ENCODE assay signal across 8 cellular contexts in genomic region chr22:38570841-38571364, GRCh38. TPM values are rescaled to one million over a fixed set of nuclear protein-coding genes. Genes with fewer than 3 reads are reported as not detected.
DNase-seq lines count a peak whose midpoint lies in the region; ATAC-seq and TF ChIP-seq lines count a peak whose summit lies in the region.

No MANE protein-coding gene starts in this region.

- H3K4me3 ChIP-seq in Peyer's patch, result peak overlapping the region; percentile 57 to 67 (median 62)
- peak overlapping the region; percentile 54 for H3K4me3 ChIP-seq in cardiac muscle cell
- peak overlapping the region; percentile 27 to 51 for H3K4me3 ChIP-seq in aorta (ENCODE audit: low read length in 2 of 2)

- 0 to 1% methylated on average over 12 of the region's 12 CpGs for WGBS in aorta, 2 donors

- intact Hi-C loops in aorta (cut with DNase I), result loop anchor here (1.0 to 5.0 kb wide), 4 partner anchors 65 to 514 kb away; partner anchors contain the start of genes PICK1 (in 2 of the 2) and DDX17 (in 1 of the 2)

- H3K4me1 ChIP-seq in Peyer's patch (peaks cover 0 to 15% (median 7%) of the 10 kb centered on the region in 4 donors), cardiac muscle cell (ENCODE audit: low read depth) (peaks cover 13% of the 10 kb centered on the region), aorta (ENCODE audit: control insufficient read depth in 1 of 2, insufficient read depth in 2 of 2, low read length in 2 of 2) (no peaks in the 10 kb centered on the region)

- H3K9me3 Mint-ChIP-seq in activated naive CD4-positive, alpha-beta T cell treated with anti-CD3 and anti-CD28 coated beads, Interleukin-2, amount 50 U/mL, for 72 hours, result no peaks in the 10 kb centered on the region

- H3K27ac ChIP-seq in Peyer's patch (peak overlapping the region in 3 of 4 donors; percentile 65 to 74 (median 73)), cardiac muscle cell (peak overlapping the region; percentile 68), aorta (ENCODE audit: low read depth in 1 of 2, low read length in 2 of 2) (peak overlapping the region; percentile 76 to 90)

- H3K36me3 ChIP-seq in Peyer's patch (no peaks in the 10 kb centered on the region), cardiac muscle cell (no peaks in the 10 kb centered on the region), aorta (ENCODE audit: control insufficient read depth in 1 of 2, insufficient read depth in 2 of 2, low read length in 1 of 2) (no peaks in the 10 kb centered on the region)

- H3K36me3 Mint-ChIP-seq in activated naive CD4-positive, alpha-beta T cell treated with anti-CD3 and anti-CD28 coated beads, Interleukin-2, amount 50 U/mL, for 72 hours, result peaks cover 5 to 19% of the 10 kb centered on the region in 2 donors

- no peak for TF ChIP-seq POLR2A in Peyer's patch (IDR thresholded peaks at IDR 0.05)

- DNase-seq in AG09319 (ENCODE audit: extremely low read depth, low read depth) (no peak), Peyer's patch (peak; percentile 42 to 57 (median 50)), cardiac muscle cell (ENCODE audit: low read depth in 1 of 2, low spot score in 1 of 2) (peak in 1 of 2 donors; percentile 62), omental fat pad (ENCODE audit: low spot score) (no peak), aorta (peak in 1 of 2 donors; percentile 87)
- DNase-seq in activated naive CD4-positive, alpha-beta T cell treated with anti-CD3 and anti-CD28 coated beads, Interleukin-2, amount 50 U/mL, for 72 hours (ENCODE audit: low spot score in 2 of 2), result peak; percentile 30 to 59

- peak overlapping the region; percentile 96 to 97 for H3K27ac Mint-ChIP-seq in activated naive CD4-positive, alpha-beta T cell treated with anti-CD3 and anti-CD28 coated beads, Interleukin-2, amount 50 U/mL, for 72 hours

- H3K9me3 ChIP-seq in Peyer's patch, result no peaks in the 10 kb centered on the region
- H3K9me3 ChIP-seq in cardiac muscle cell (ENCODE audit: low read depth), result no peaks in the 10 kb centered on the region
- H3K9me3 ChIP-seq in aorta (ENCODE audit: control insufficient read depth, low read length), result no peaks in the 10 kb centered on the region

- TF ChIP-seq CTCF in AG09319 (IDR thresholded peaks at IDR 0.05; ENCODE audit: low read depth, low read length) (peak; percentile 12), Peyer's patch (IDR thresholded peaks at IDR 0.05) (no peak), cardiac muscle cell (IDR thresholded peaks at IDR 0.05; ENCODE audit: low read depth, low read length) (peak; percentile 11), omental fat pad (IDR thresholded peaks at IDR 0.05) (no peak)

- ATAC-seq in GM21529 (IDR thresholded peaks at IDR 0.05; ENCODE audit: unreplicated experiment), result peak; percentile 18
- ATAC-seq in activated naive CD4-positive, alpha-beta T cell treated with anti-CD3 and anti-CD28 coated beads, Interleukin-2, amount 50 U/mL, for 72 hours, result peak in 1 of 2 donors; percentile 32
- peak; percentile 3 for ATAC-seq in omental fat pad (ENCODE audit: low FRiP score)
- ATAC-seq in aorta (ENCODE audit: low FRiP score), result peak; percentile 63
- no peak for ATAC-seq in HG02610 (IDR thresholded peaks at IDR 0.05; ENCODE audit: unreplicated experiment)

- H3K27me3 ChIP-seq in Peyer's patch (no peaks in the 10 kb centered on the region), cardiac muscle cell (no peaks in the 10 kb centered on the region), aorta (ENCODE audit: control insufficient read depth in 1 of 2, insufficient read depth in 2 of 2, low read length in 1 of 2) (no peaks in the 10 kb centered on the region)

RNA-seq across cellular contexts. Expression of gene DMC1, which starts 0.9 kb away (rescaled TPM):
- total RNA-seq in Peyer's patch, result 1 to 10 TPM in 1 of 4 donors, not detected in 3; 4.2 TPM
- total RNA-seq in activated naive CD4-positive, alpha-beta T cell treated with anti-CD3 and anti-CD28 coated beads, Interleukin-2, amount 50 U/mL, for 72 hours, result 10 to 100 TPM; 10.8 to 21.1 TPM
- 0.32 and 3.0 TPM in 2 replicates for total RNA-seq in cardiac muscle cell
- 2.6 TPM in 1 of 2 replicates, not detected in the other for polyA plus RNA-seq in cardiac muscle cell
- total RNA-seq in omental fat pad, result 1 to 10 TPM in 1 of 4 donors, under 1 TPM in 2, not detected in 1; 0.84 to 1.4 (median 0.84) TPM
- 1 to 10 TPM; 1.5 TPM for total RNA-seq in aorta
- 1 to 10 TPM in 1 of 2 donors, under 1 TPM in 1; 0.84 to 2.5 TPM for polyA plus RNA-seq in aorta

Comparison
In these comparisons a context has a peak if more than half of its experiments do, and no peak if none do; other contexts are left out.
1. DNase-seq: peak in Peyer's patch (3 of 3) and activated naive CD4-positive, alpha-beta T cell treated with anti-CD3 and anti-CD28 coated beads, Interleukin-2, amount 50 U/mL, for 72 hours (2 of 2); none in AG09319 (single experiment) and omental fat pad (single experiment).
2. CTCF ChIP-seq: peak in AG09319 (single experiment) and cardiac muscle cell (single experiment); none in Peyer's patch (0 of 6) and omental fat pad (0 of 3).
3. Peak in every context shown above with its lines, with median percentiles within 50 percentile points of each other: H3K27ac ChIP-seq and H3K4me3 ChIP-seq.